In genomic region chr1:106568161-106568560, GRCh38 we compare ENCODE assay signal across 28 cellular contexts.
A peak's percentile ranks its signal among the peaks of the same experiment; 100 is the strongest.
DNase-seq lines count a peak whose midpoint lies in the region; ATAC-seq and TF ChIP-seq lines count a peak whose summit lies in the region.
"Had no signal": no experiment of that assay in that cellular context is flagged by ENCODE, and none has a peak within 500 bp of the region (broad histone marks: within the 10 kb centered on the region; RNA-seq: fewer than 3 reads in every experiment).

No MANE protein-coding gene starts in this region.

- H3K4me1 Mint-ChIP-seq in activated T-cell treated with anti-CD3 and anti-CD28 coated beads, Interleukin-2, amount 50 U/mL, for 4 hours (ENCODE audit: low read depth) = no peaks in the 10 kb centered on the region
- H3K4me1 Mint-ChIP-seq: activated CD8-positive, alpha-beta memory T cell treated with anti-CD3 and anti-CD28 coated beads, Interleukin-2, amount 10 ng/mL, durations not matched to agents 7 days and 5 days had no signal

- H3K9me3 Mint-ChIP-seq in activated T-cell treated with anti-CD3 and anti-CD28 coated beads, Interleukin-2, amount 50 U/mL, for 4 hours = peaks cover 22% of the 10 kb centered on the region

- no peak overlapping the region for H3K4me3 ChIP-seq in lung
- H3K4me3 ChIP-seq in upper lobe of right lung = no peak overlapping the region
- no peak overlapping the region for H3K4me3 ChIP-seq in aorta (ENCODE audit: low read length in 2 of 2)
- H3K4me3 ChIP-seq: sigmoid colon, tibial artery had no signal

- peak overlapping the region; percentile 83 for H3K27ac ChIP-seq in VCaP
- no peak overlapping the region for H3K27ac ChIP-seq in lung (ENCODE audit: low read depth in 1 of 2, low read length in 1 of 2)
- peak overlapping the region; percentile 26 for H3K27ac ChIP-seq in upper lobe of right lung
- H3K27ac ChIP-seq in aorta (ENCODE audit: low read depth in 1 of 2, low read length in 2 of 2) = no peak overlapping the region
- H3K27ac ChIP-seq: 22Rv1, neutrophil, sigmoid colon, tibial artery had no signal

- no peaks in the 10 kb centered on the region for H3K36me3 Mint-ChIP-seq in activated T-cell treated with anti-CD3 and anti-CD28 coated beads, Interleukin-2, amount 50 U/mL, for 4 hours (ENCODE audit: insufficient read depth)
- H3K36me3 Mint-ChIP-seq: activated CD8-positive, alpha-beta memory T cell treated with anti-CD3 and anti-CD28 coated beads, Interleukin-2, amount 10 ng/mL, durations not matched to agents 7 days and 5 days had no signal

- TF ChIP-seq CTCF in VCaP (conservative IDR thresholded peaks at IDR 0.05) (no peak), lung (IDR thresholded peaks at IDR 0.05; ENCODE audit: control extremely low read depth, extremely low read depth) (no peak), upper lobe of right lung (IDR thresholded peaks at IDR 0.05) (no peak)

- ATAC-seq in lung (ENCODE audit: insufficient read depth, low FRiP score) (peak; percentile 60), upper lobe of right lung (peak; percentile 81), aorta (ENCODE audit: low FRiP score) (no peak), SK-N-SH treated with all-trans-retinoic acid at 6 μM for 48 hours (no peak)
- ATAC-seq in activated T-cell treated with anti-CD3 and anti-CD28 coated beads, Interleukin-2, amount 50 U/mL, for 4 hours = no peak
- ATAC-seq: activated CD8-positive, alpha-beta memory T cell treated with anti-CD3 and anti-CD28 coated beads, Interleukin-2, amount 10 ng/mL, durations not matched to agents 7 days and 5 days; left lobe of liver had no signal

- H3K4me3 Mint-ChIP-seq in activated T-cell treated with anti-CD3 and anti-CD28 coated beads, Interleukin-2, amount 50 U/mL, for 4 hours = no peak overlapping the region
- H3K4me3 Mint-ChIP-seq: activated CD8-positive, alpha-beta memory T cell treated with anti-CD3 and anti-CD28 coated beads, Interleukin-2, amount 10 ng/mL, durations not matched to agents 7 days and 5 days; dendritic cell treated with granulocyte-macrophage colony-stimulating factor and Interleukin-4, amounts not matched to agents 40 ng/mL and 50 ng/mL, for 4 days had no signal

- H3K36me3 ChIP-seq in lung (ENCODE audit: control insufficient read depth in 2 of 2, insufficient read depth in 2 of 2, low read length in 2 of 2) (no peaks in the 10 kb centered on the region), upper lobe of right lung (no peaks in the 10 kb centered on the region), aorta (ENCODE audit: control insufficient read depth in 1 of 2, insufficient read depth in 2 of 2, low read length in 1 of 2) (no peaks in the 10 kb centered on the region)
- H3K36me3 ChIP-seq: neutrophil, sigmoid colon, tibial artery had no signal

- DNase-seq in DMS53 (lab: John Stamatoyannopoulos, UW) (peak; percentile 10), DMS53 treated with DMSO at 0.1 percent for 48 hours (lab: John Stamatoyannopoulos, UW; ENCODE audit: unreplicated experiment) (no peak), lung (ENCODE audit: low spot score) (no peak), upper lobe of right lung (no peak), aorta (no peak)
- DNase-seq in activated T-cell treated with anti-CD3 and anti-CD28 coated beads, Interleukin-2, amount 50 U/mL, for 4 hours = no peak
- DNase-seq: activated CD4-positive, CD25-positive, alpha-beta regulatory T cell; activated CD8-positive, alpha-beta memory T cell treated with anti-CD3 and anti-CD28 coated beads, Interleukin-2, amount 10 ng/mL, durations not matched to agents 7 days and 5 days; activated T-cell treated with anti-CD3 and anti-CD28 coated beads, Interleukin-2, amount 50 U/mL, for 48 hours; C1 segment of cervical spinal cord; caudate nucleus; mesendoderm; MM.1S; NCI-H1436; NCI-H2081 treated with DMSO at 0.1 percent for 48 hours; NCI-H226; NCI-H69; RPMI8226; sigmoid colon; stimulated activated CD4-positive, alpha-beta T cell treated with anti-CD3 and anti-CD28 coated beads, Interleukin-4, amount 100 ng/mL, for 24 hours; T-helper 1 cell; tibial artery had no signal

- H3K27me3 Mint-ChIP-seq in activated T-cell treated with anti-CD3 and anti-CD28 coated beads, Interleukin-2, amount 50 U/mL, for 4 hours (ENCODE audit: low read depth) = no peaks in the 10 kb centered on the region
- H3K27me3 Mint-ChIP-seq: activated CD8-positive, alpha-beta memory T cell treated with anti-CD3 and anti-CD28 coated beads, Interleukin-2, amount 10 ng/mL, durations not matched to agents 7 days and 5 days; dendritic cell treated with granulocyte-macrophage colony-stimulating factor and Interleukin-4, amounts not matched to agents 40 ng/mL and 50 ng/mL, for 4 days had no signal

- intact Hi-C loops in upper lobe of right lung (cut with DNase I) = no loop called here
- intact Hi-C loops in aorta (cut with DNase I) = no loop called here

- H3K4me1 ChIP-seq in lung (ENCODE audit: control insufficient read depth in 2 of 2, insufficient read depth in 2 of 2, low read length in 2 of 2) (no peaks in the 10 kb centered on the region), upper lobe of right lung (no peaks in the 10 kb centered on the region), aorta (ENCODE audit: control insufficient read depth in 1 of 2, insufficient read depth in 2 of 2, low read length in 2 of 2) (no peaks in the 10 kb centered on the region)
- H3K4me1 ChIP-seq: sigmoid colon, tibial artery had no signal

- WGBS in lung, 2 donors = 48 to 56% methylated on average over 2 of the region's 2 CpGs
- 34 to 44% methylated on average over 2 of the region's 2 CpGs for WGBS in aorta, 2 donors

- H3K9me3 ChIP-seq in lung (ENCODE audit: control insufficient read depth in 2 of 2, insufficient read depth in 1 of 2, low read length in 1 of 2) (no peaks in the 10 kb centered on the region), upper lobe of right lung (no peaks in the 10 kb centered on the region), aorta (ENCODE audit: control insufficient read depth, low read length) (no peaks in the 10 kb centered on the region)
- H3K9me3 ChIP-seq: neutrophil, sigmoid colon, tibial artery had no signal

- H3K27me3 ChIP-seq in lung (ENCODE audit: control insufficient read depth, insufficient read depth) (no peaks in the 10 kb centered on the region), upper lobe of right lung (no peaks in the 10 kb centered on the region), aorta (ENCODE audit: control insufficient read depth in 1 of 2, insufficient read depth in 2 of 2, low read length in 1 of 2) (no peaks in the 10 kb centered on the region)
- H3K27me3 ChIP-seq: neutrophil, sigmoid colon, tibial artery had no signal

TF ChIP-seq in SK-N-SH treated with all-trans-retinoic acid at 6 μM for 48 hours, 23 proteins besides CTCF, POLR2A, EP300 and RAD21:
- TF ChIP-seq ESRRG (CRISPR knock-in tag; IDR thresholded peaks at IDR 0.05) (no peak), CSRNP3 (CRISPR knock-in tag; IDR thresholded peaks at IDR 0.05) (no peak), BACH2 (CRISPR knock-in tag; IDR thresholded peaks at IDR 0.05; ENCODE audit: borderline replicate concordance) (no peak), TCF4 (CRISPR knock-in tag; IDR thresholded peaks at IDR 0.05; ENCODE audit: borderline replicate concordance) (no peak), ARNTL (CRISPR knock-in tag; IDR thresholded peaks at IDR 0.05; ENCODE audit: borderline replicate concordance, low read depth) (no peak), SNAI2 (CRISPR knock-in tag; IDR thresholded peaks at IDR 0.05) (no peak), CREB5 (CRISPR knock-in tag; IDR thresholded peaks at IDR 0.05; ENCODE audit: low read depth) (no peak)
- TF ChIP-seq, protein P1, sequence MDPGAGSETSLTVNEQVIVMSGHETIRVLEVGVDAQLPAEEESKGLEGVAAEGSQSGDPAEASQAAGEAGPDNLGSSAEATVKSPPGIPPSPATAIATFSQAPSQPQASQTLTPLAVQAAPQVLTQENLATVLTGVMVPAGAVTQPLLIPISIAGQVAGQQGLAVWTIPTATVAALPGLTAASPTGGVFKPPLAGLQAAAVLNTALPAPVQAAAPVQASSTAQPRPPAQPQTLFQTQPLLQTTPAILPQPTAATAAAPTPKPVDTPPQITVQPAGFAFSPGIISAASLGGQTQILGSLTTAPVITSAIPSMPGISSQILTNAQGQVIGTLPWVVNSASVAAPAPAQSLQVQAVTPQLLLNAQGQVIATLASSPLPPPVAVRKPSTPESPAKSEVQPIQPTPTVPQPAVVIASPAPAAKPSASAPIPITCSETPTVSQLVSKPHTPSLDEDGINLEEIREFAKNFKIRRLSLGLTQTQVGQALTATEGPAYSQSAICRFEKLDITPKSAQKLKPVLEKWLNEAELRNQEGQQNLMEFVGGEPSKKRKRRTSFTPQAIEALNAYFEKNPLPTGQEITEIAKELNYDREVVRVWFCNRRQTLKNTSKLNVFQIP (CRISPR knock-in tag; IDR thresholded peaks at IDR 0.05; ENCODE audit: borderline replicate concordance, low read depth) = no peak
TF ChIP-seq in SK-N-SH treated with all-trans-retinoic acid at 6 μM for 48 hours: peak in this region for 0.

Comparison
In these comparisons a context has a peak if more than half of its experiments do, and no peak if none do; other contexts are left out.
1. H3K27ac ChIP-seq: peak in VCaP (single experiment) and upper lobe of right lung (single experiment); none in lung (0 of 2) and aorta (0 of 2).
2. ATAC-seq: peak in lung (single experiment) and upper lobe of right lung (single experiment); none in activated T-cell treated with anti-CD3 and anti-CD28 coated beads, Interleukin-2, amount 50 U/mL, for 4 hours (0 of 2), aorta (single experiment) and SK-N-SH treated with all-trans-retinoic acid at 6 μM for 48 hours (single experiment).